10 cellular contexts compared by ENCODE assay signal in genomic region chr1:186806477-186806876, GRCh38. TPM values are rescaled to one million over a fixed set of nuclear protein-coding genes. Genes with fewer than 3 reads are reported as not detected.
DNase-seq lines count a peak whose midpoint lies in the region; ATAC-seq and TF ChIP-seq lines count a peak whose summit lies in the region.
"Had no signal": no experiment of that assay in that cellular context is flagged by ENCODE, and none has a peak within 500 bp of the region (broad histone marks: within the 10 kb centered on the region; RNA-seq: fewer than 3 reads in every experiment).

No MANE protein-coding gene starts in this region.

- no peaks in the 10 kb centered on the region for H3K36me3 ChIP-seq in left ventricle myocardium inferior
- no peaks in the 10 kb centered on the region for H3K36me3 ChIP-seq in right atrium auricular region

- no peak overlapping the region for H3K4me3 Mint-ChIP-seq in endothelial cell (ENCODE audit: unreplicated experiment)
- H3K4me3 Mint-ChIP-seq: brain had no signal

- H3K4me1 ChIP-seq in left ventricle myocardium inferior = no peaks in the 10 kb centered on the region
- no peaks in the 10 kb centered on the region for H3K4me1 ChIP-seq in right atrium auricular region

- H3K27ac ChIP-seq in left ventricle myocardium inferior (replicated peaks) (no peak overlapping the region), right atrium auricular region (no peak overlapping the region)

- DNase-seq in left ventricle myocardium inferior (no peak), right atrium auricular region (ENCODE audit: low spot score) (no peak), NCI-H526 (lab: John Stamatoyannopoulos, UW) (peak; percentile 70 to 82), endothelial cell (ENCODE audit: low spot score) (peak; percentile 46), activated gamma-delta T cell treated with Interleukin-2 at 50 U/mL for 16 hours (no peak)
- DNase-seq in stimulated activated CD4-positive, alpha-beta T cell treated with anti-CD3 and anti-CD28 coated beads, Interleukin-12 subunit alpha, Interleukin-12 subunit beta, amount 100 ng/mL, for 4 hours = no peak
- DNase-seq: mucosa of descending colon had no signal

- H3K4me3 ChIP-seq in left ventricle myocardium inferior (no peak overlapping the region), right atrium auricular region (no peak overlapping the region)
- H3K4me3 ChIP-seq: mucosa of descending colon had no signal

- TF ChIP-seq CTCF in left ventricle myocardium inferior (IDR thresholded peaks at IDR 0.05; ENCODE audit: borderline replicate concordance) = peak; percentile 41
- peak in 1 of 2 donors; percentile 29 for TF ChIP-seq CTCF in right atrium auricular region (IDR thresholded peaks at IDR 0.05)
- peak; percentile 24 for TF ChIP-seq CTCF in endothelial cell (IDR thresholded peaks at IDR 0.05; ENCODE audit: unreplicated experiment)

- H3K27me3 Mint-ChIP-seq in endothelial cell (ENCODE audit: unreplicated experiment) = no peaks in the 10 kb centered on the region
- H3K27me3 Mint-ChIP-seq: brain had no signal

- no peak for ATAC-seq in HG03196 (IDR thresholded peaks at IDR 0.05; ENCODE audit: unreplicated experiment)
- ATAC-seq in GM19328 (IDR thresholded peaks at IDR 0.05; ENCODE audit: unreplicated experiment) = no peak
- ATAC-seq: mucosa of descending colon had no signal

- H3K27ac Mint-ChIP-seq in endothelial cell (ENCODE audit: unreplicated experiment) = no peak overlapping the region
- H3K27ac Mint-ChIP-seq: brain had no signal

- H3K9me3 ChIP-seq in left ventricle myocardium inferior (replicated peaks) (no peaks in the 10 kb centered on the region), right atrium auricular region (no peaks in the 10 kb centered on the region)
- H3K9me3 ChIP-seq: mucosa of descending colon had no signal

- no peaks in the 10 kb centered on the region for H3K9me3 Mint-ChIP-seq in endothelial cell (ENCODE audit: unreplicated experiment)
- H3K9me3 Mint-ChIP-seq: brain had no signal

- H3K36me3 Mint-ChIP-seq in endothelial cell (ENCODE audit: low read depth, unreplicated experiment) = no peaks in the 10 kb centered on the region
- H3K36me3 Mint-ChIP-seq: brain had no signal

- no peaks in the 10 kb centered on the region for H3K27me3 ChIP-seq in left ventricle myocardium inferior (ENCODE audit: low read depth)
- no peaks in the 10 kb centered on the region for H3K27me3 ChIP-seq in right atrium auricular region

- intact Hi-C loops in left ventricle myocardium inferior (cut with micrococcal nuclease) = no loop called here

- peaks cover 12% of the 10 kb centered on the region for H3K4me1 Mint-ChIP-seq in endothelial cell (ENCODE audit: unreplicated experiment)
- H3K4me1 Mint-ChIP-seq: brain had no signal

RNA-seq across cellular contexts. Expression of gene PLA2G4A, which starts 22.3 kb away (rescaled TPM):
- total RNA-seq in left ventricle myocardium inferior (2.7 TPM), right atrium auricular region (1 to 10 TPM; 5.8 to 8.2 TPM), endothelial cell (ENCODE audit: unreplicated experiment) (12.2 TPM)

Comparison
In these comparisons a context has a peak if more than half of its experiments do, and no peak if none do; other contexts are left out.
1. DNase-seq: peak in NCI-H526 (2 of 2) and endothelial cell (single experiment); none in left ventricle myocardium inferior (single experiment), right atrium auricular region (single experiment), activated gamma-delta T cell treated with Interleukin-2 at 50 U/mL for 16 hours (single experiment) and stimulated activated CD4-positive, alpha-beta T cell treated with anti-CD3 and anti-CD28 coated beads, Interleukin-12 subunit alpha, Interleukin-12 subunit beta, amount 100 ng/mL, for 4 hours (single experiment).